12 cellular contexts compared by ENCODE assay signal in genomic region chr22:49824185-49824925, GRCh38. TPM values are rescaled to one million over a fixed set of nuclear protein-coding genes. Genes with fewer than 3 reads are reported as not detected.
DNase-seq lines count a peak whose midpoint lies in the region; ATAC-seq and TF ChIP-seq lines count a peak whose summit lies in the region.
"Had no signal": no experiment of that assay in that cellular context is flagged by ENCODE, and none has a peak within 500 bp of the region (broad histone marks: within the 10 kb centered on the region; RNA-seq: fewer than 3 reads in every experiment).

No MANE protein-coding gene starts in this region.

- DNase-seq in activated naive CD4-positive, alpha-beta T cell treated with Interleukin-2 at 50 U/mL for 16 hours, result no peak
- DNase-seq in activated CD4-positive, alpha-beta memory T cell treated with anti-CD3 and anti-CD28 coated beads for 36 hours, result no peak
- DNase-seq in kidney glomerular epithelial cell (lab: John Stamatoyannopoulos, UW) (peak; percentile 67), PC-3 (no peak)
- no peak for DNase-seq in stimulated activated naive CD8-positive, alpha-beta T cell treated with anti-CD3 and anti-CD28 coated beads, Interleukin-15, amount 100 ng/mL, for 72 hours
- no peak for DNase-seq in stimulated activated naive CD4-positive, alpha-beta T cell treated with Interleukin-2 at 50 U/mL for 16 hours (lab: John Stamatoyannopoulos, UW)
- DNase-seq: activated CD4-positive, alpha-beta T cell treated with anti-CD3 and anti-CD28 coated beads, Interleukin-2, amount 50 U/mL, for 1 hour; AML-193; SHP77; stimulated activated CD4-positive, alpha-beta T cell treated with anti-CD3 and anti-CD28 coated beads, Interleukin-2, amount 100 ng/mL, for 24 hours had no signal

- H3K9me2 ChIP-seq in PC-3 (replicated peaks; ENCODE audit: low read length), result no peaks in the 10 kb centered on the region

- H3K36me3 ChIP-seq in PC-3 (ENCODE audit: low read depth, low read length), result peaks cover 13% of the 10 kb centered on the region; the same call in 1 of the 2 replicates

- peaks cover 5% of the 10 kb centered on the region for H3K36me3 Mint-ChIP-seq in activated naive CD4-positive, alpha-beta T cell treated with anti-CD3 and anti-CD28 coated beads, Interleukin-2, amount 50 U/mL, for 24 hours
- H3K36me3 Mint-ChIP-seq in activated CD4-positive, alpha-beta memory T cell treated with anti-CD3 and anti-CD28 coated beads for 36 hours, result peaks cover 44% of the 10 kb centered on the region

- CTCF ChIA-PET in activated CD4-positive, alpha-beta memory T cell treated with anti-CD3 and anti-CD28 coated beads for 36 hours (lab: Charles Lee), result no interaction called here
- CTCF ChIA-PET in PC-3 (lab: Charles Lee), result no interaction called here

- H3K4me3 ChIP-seq in PC-3 (ENCODE audit: low read length), result no peak overlapping the region

- no peak for TF ChIP-seq CTCF in PC-3 (conservative IDR thresholded peaks at IDR 0.05; ENCODE audit: low read depth, low read length)

- H3K27me3 ChIP-seq in PC-3 (ENCODE audit: low read length), result no peaks in the 10 kb centered on the region

- no peaks in the 10 kb centered on the region for H3K27me3 Mint-ChIP-seq in activated naive CD4-positive, alpha-beta T cell treated with anti-CD3 and anti-CD28 coated beads, Interleukin-2, amount 50 U/mL, for 24 hours
- H3K27me3 Mint-ChIP-seq in activated CD4-positive, alpha-beta memory T cell treated with anti-CD3 and anti-CD28 coated beads for 36 hours, result no peaks in the 10 kb centered on the region
- no peaks in the 10 kb centered on the region for H3K27me3 Mint-ChIP-seq in stimulated activated naive CD8-positive, alpha-beta T cell treated with anti-CD3 and anti-CD28 coated beads, Interleukin-15, amount 100 ng/mL, for 72 hours

- H3K79me2 ChIP-seq in PC-3 (ENCODE audit: low read length), result peaks cover 78% of the 10 kb centered on the region

- peak overlapping the region; percentile 92 for H3K4me3 Mint-ChIP-seq in activated naive CD4-positive, alpha-beta T cell treated with anti-CD3 and anti-CD28 coated beads, Interleukin-2, amount 50 U/mL, for 24 hours
- peak overlapping the region; percentile 24 for H3K4me3 Mint-ChIP-seq in activated CD4-positive, alpha-beta memory T cell treated with anti-CD3 and anti-CD28 coated beads for 36 hours
- H3K4me3 Mint-ChIP-seq in stimulated activated naive CD8-positive, alpha-beta T cell treated with anti-CD3 and anti-CD28 coated beads, Interleukin-15, amount 100 ng/mL, for 72 hours, result peak overlapping the region; percentile 29 to 96

- H3K9me3 Mint-ChIP-seq in activated naive CD4-positive, alpha-beta T cell treated with anti-CD3 and anti-CD28 coated beads, Interleukin-2, amount 50 U/mL, for 24 hours, result no peaks in the 10 kb centered on the region
- no peaks in the 10 kb centered on the region for H3K9me3 Mint-ChIP-seq in activated CD4-positive, alpha-beta memory T cell treated with anti-CD3 and anti-CD28 coated beads for 36 hours
- H3K9me3 Mint-ChIP-seq in stimulated activated naive CD8-positive, alpha-beta T cell treated with anti-CD3 and anti-CD28 coated beads, Interleukin-15, amount 100 ng/mL, for 72 hours, result no peaks in the 10 kb centered on the region

- peaks cover 43% of the 10 kb centered on the region for H4K20me1 ChIP-seq in PC-3 (ENCODE audit: low read length)

- no peaks in the 10 kb centered on the region for H3F3A ChIP-seq in PC-3 (ENCODE audit: low read length, unreplicated experiment)

- ATAC-seq in stimulated activated naive CD8-positive, alpha-beta T cell treated with anti-CD3 and anti-CD28 coated beads, Interleukin-15, amount 100 ng/mL, for 72 hours, result no peak
- ATAC-seq in PC-3 (no peak), HG02970 (IDR thresholded peaks at IDR 0.05; ENCODE audit: low FRiP score, unreplicated experiment) (no peak)

- peaks cover 52% of the 10 kb centered on the region for H3K4me1 Mint-ChIP-seq in activated naive CD4-positive, alpha-beta T cell treated with anti-CD3 and anti-CD28 coated beads, Interleukin-2, amount 50 U/mL, for 24 hours
- peaks cover 61% of the 10 kb centered on the region for H3K4me1 Mint-ChIP-seq in activated CD4-positive, alpha-beta memory T cell treated with anti-CD3 and anti-CD28 coated beads for 36 hours (ENCODE audit: low read depth)
- H3K4me1 Mint-ChIP-seq in stimulated activated naive CD8-positive, alpha-beta T cell treated with anti-CD3 and anti-CD28 coated beads, Interleukin-15, amount 100 ng/mL, for 72 hours, result peaks cover 65% of the 10 kb centered on the region

- no peak overlapping the region for H3K9ac ChIP-seq in PC-3 (ENCODE audit: low read length)

- H3K27ac Mint-ChIP-seq in activated naive CD4-positive, alpha-beta T cell treated with anti-CD3 and anti-CD28 coated beads, Interleukin-2, amount 50 U/mL, for 24 hours, result peak overlapping the region; percentile 26
- H3K27ac Mint-ChIP-seq in activated CD4-positive, alpha-beta memory T cell treated with anti-CD3 and anti-CD28 coated beads for 36 hours, result peak overlapping the region; percentile 15
- H3K27ac Mint-ChIP-seq in stimulated activated naive CD8-positive, alpha-beta T cell treated with anti-CD3 and anti-CD28 coated beads, Interleukin-15, amount 100 ng/mL, for 72 hours, result peak overlapping the region in 1 of 2 donors; percentile 90

- peaks cover 12% of the 10 kb centered on the region for H3K4me1 ChIP-seq in PC-3 (ENCODE audit: insufficient read depth, low read length)

- no peak overlapping the region for H2AFZ ChIP-seq in PC-3 (ENCODE audit: low read length)

- BruUV-seq in PC-3 (replicated peaks; lab: Mats Ljungman, UMichigan), result no TSS peak

- no peak overlapping the region for H3K27ac ChIP-seq in PC-3 (ENCODE audit: low read length)

- no peaks in the 10 kb centered on the region for H3K9me3 ChIP-seq in PC-3 (ENCODE audit: low read length)

- intact Hi-C loops in activated CD4-positive, alpha-beta memory T cell treated with anti-CD3 and anti-CD28 coated beads for 36 hours (cut with micrococcal nuclease), result no loop called here
- intact Hi-C loops in PC-3 (cut with micrococcal nuclease), result no loop called here

- H3K4me2 ChIP-seq in PC-3 (ENCODE audit: low read length), result no peak overlapping the region

- POLR2A ChIA-PET in activated CD4-positive, alpha-beta memory T cell treated with anti-CD3 and anti-CD28 coated beads for 36 hours (lab: Charles Lee), result no interaction called here
- POLR2A ChIA-PET in PC-3 (lab: Charles Lee; ENCODE audit: unreplicated experiment), result no interaction called here

RNA-seq across cellular contexts. Expression of gene BRD1, which starts 3.3 kb away (rescaled TPM):
- total RNA-seq in activated CD4-positive, alpha-beta memory T cell treated with anti-CD3 and anti-CD28 coated beads for 36 hours, result 10 to 100 TPM; 27.5 to 30.2 TPM
- total RNA-seq in PC-3 (2014; rRNA removed), result 19.1 and 23.0 TPM in 2 replicates

RNA-seq across cellular contexts. Expression of gene ZBED4, which starts 29.3 kb away (rescaled TPM):
- 10 to 100 TPM; 18.4 TPM for total RNA-seq in activated CD4-positive, alpha-beta memory T cell treated with anti-CD3 and anti-CD28 coated beads for 36 hours
- total RNA-seq in PC-3 (2014; rRNA removed), result 11.5 and 14.3 TPM in 2 replicates

Comparison
In these comparisons a context has a peak if more than half of its experiments do, and no peak if none do; other contexts are left out.
1. H3K4me3 Mint-ChIP-seq: peak in every context shown above with its lines; median percentile 92 in activated naive CD4-positive, alpha-beta T cell treated with anti-CD3 and anti-CD28 coated beads, Interleukin-2, amount 50 U/mL, for 24 hours; 62 in stimulated activated naive CD8-positive, alpha-beta T cell treated with anti-CD3 and anti-CD28 coated beads, Interleukin-15, amount 100 ng/mL, for 72 hours; 24 in activated CD4-positive, alpha-beta memory T cell treated with anti-CD3 and anti-CD28 coated beads for 36 hours.